In genomic region chr2:223820549-223820948, GRCh38 we compare ENCODE assay signal across 17 cellular contexts. TPM values are rescaled to one million over a fixed set of nuclear protein-coding genes. Genes with fewer than 3 reads are reported as not detected.
DNase-seq lines count a peak whose midpoint lies in the region; ATAC-seq, FAIRE-seq and TF ChIP-seq lines count a peak whose summit lies in the region.
"Had no signal": no experiment of that assay in that cellular context is flagged by ENCODE, and none has a peak within 500 bp of the region (broad histone marks: within the 10 kb centered on the region; RNA-seq: fewer than 3 reads in every experiment).

No MANE protein-coding gene starts in this region.

- H3K4me1 Mint-ChIP-seq in Caco-2 (ENCODE audit: low read depth, unreplicated experiment) (peaks cover 29% of the 10 kb centered on the region), mesothelial cell of epicardium (peaks cover 43% of the 10 kb centered on the region)
- no peaks in the 10 kb centered on the region for H3K4me1 Mint-ChIP-seq in activated T-helper 1 cell treated with anti-CD3 and anti-CD28 coated beads, Interleukin-12 subunit alpha, Interleukin-12 subunit beta, Interleukin-2, Interleukin-4 antibody, amounts not matched to agents 30 ng/mL and 10 ng/mL and 1 ng/mL, durations not matched to agents 14 hours and 24 hours and 36 hours (ENCODE audit: low read depth)

- H3K27me3 Mint-ChIP-seq in Caco-2 (ENCODE audit: insufficient read depth, unreplicated experiment) (no peaks in the 10 kb centered on the region), mesothelial cell of epicardium (ENCODE audit: low read depth) (no peaks in the 10 kb centered on the region)
- peaks cover 2% of the 10 kb centered on the region for H3K27me3 Mint-ChIP-seq in activated T-helper 1 cell treated with anti-CD3 and anti-CD28 coated beads, Interleukin-12 subunit alpha, Interleukin-12 subunit beta, Interleukin-2, Interleukin-4 antibody, amounts not matched to agents 30 ng/mL and 10 ng/mL and 1 ng/mL, durations not matched to agents 14 hours and 24 hours and 36 hours (ENCODE audit: insufficient read depth)

- BruUV-seq in Caco-2 (replicated peaks; lab: Mats Ljungman, UMichigan) (no TSS peak), K562 (replicated peaks; lab: Mats Ljungman, UMichigan) (no TSS peak)

- H3K4me1 ChIP-seq in Caco-2 = peaks cover 33% of the 10 kb centered on the region
- H3K4me1 ChIP-seq in OCI-LY1 (ENCODE audit: insufficient read depth, low read length, severe bottlenecking) = peaks cover 96% of the 10 kb centered on the region
- no peaks in the 10 kb centered on the region; a peak in 1 of 5 replicates for H3K4me1 ChIP-seq in K562 (replicated peaks in 1 of 2; ENCODE audit: control insufficient read depth in 2 of 2, insufficient read depth in 2 of 2, low read length in 2 of 2)

- H3K4me3 Mint-ChIP-seq in Caco-2 (ENCODE audit: unreplicated experiment) (no peak overlapping the region), mesothelial cell of epicardium (no peak overlapping the region)
- H3K4me3 Mint-ChIP-seq in activated T-helper 1 cell treated with anti-CD3 and anti-CD28 coated beads, Interleukin-12 subunit alpha, Interleukin-12 subunit beta, Interleukin-2, Interleukin-4 antibody, amounts not matched to agents 30 ng/mL and 10 ng/mL and 1 ng/mL, durations not matched to agents 14 hours and 24 hours and 36 hours = no peak overlapping the region

- TF ChIP-seq RAD21 in K562 (CRISPR knock-in tag; conservative IDR thresholded peaks at IDR 0.05 in 1 of 2, IDR thresholded peaks at IDR 0.05 in 1 of 2) = no peak

- H3K27ac ChIP-seq in OCI-LY1 (ENCODE audit: low read depth, low read length, poor library complexity, severe bottlenecking) (peak overlapping the region; percentile 95), K562 (ENCODE audit: extremely low read depth, low read depth, low read length) (no peak overlapping the region)

- H2AFZ ChIP-seq in OCI-LY1 (ENCODE audit: low read length) (no peak overlapping the region), K562 (ENCODE audit: low read depth, low read length) (no peak overlapping the region)

- intact Hi-C loops in Caco-2 (cut with micrococcal nuclease; ENCODE audit: unreplicated experiment) = loop anchor here (5.0 kb wide), 1 partner anchor 42 kb away; no protein-coding TSS in a partner anchor
- intact Hi-C loops in K562 (cut with micrococcal nuclease) = no loop called here
- intact Hi-C loops in activated T-helper 1 cell treated with anti-CD3 and anti-CD28 coated beads, Interleukin-12 subunit alpha, Interleukin-12 subunit beta, Interleukin-2, Interleukin-4 antibody, amounts not matched to agents 30 ng/mL and 10 ng/mL and 1 ng/mL, durations not matched to agents 14 hours and 24 hours and 36 hours (cut with micrococcal nuclease) = no loop called here

- no peak overlapping the region for H3K4me3 ChIP-seq in Caco-2 (ENCODE audit: low read depth, low read length)
- no peak overlapping the region for H3K4me3 ChIP-seq in OCI-LY1 (ENCODE audit: low read depth, low read length, poor library complexity, severe bottlenecking)
- H3K4me3 ChIP-seq in K562 = no peak overlapping the region

- H3K27me3 ChIP-seq in Caco-2 (replicated peaks; ENCODE audit: control insufficient read depth, insufficient read depth, low read length) = no peaks in the 10 kb centered on the region
- no peaks in the 10 kb centered on the region for H3K27me3 ChIP-seq in OCI-LY1 (ENCODE audit: insufficient read depth, low read length)
- H3K27me3 ChIP-seq in K562 (ENCODE audit: control insufficient read depth in 2 of 2, insufficient read depth in 2 of 2, low read length in 2 of 2) = peaks cover 0 to 4% of the 10 kb centered on the region in 2 experiments; a peak in 1 of 5 replicates

- no peak for FAIRE-seq in K562 (lab: Jason Lieb, UNC)
- FAIRE-seq: H54 had no signal

- H3K79me2 ChIP-seq in OCI-LY1 (ENCODE audit: insufficient read depth, low read length) (peaks cover 69% of the 10 kb centered on the region), K562 (ENCODE audit: control insufficient read depth, insufficient read depth, low read length) (no peaks in the 10 kb centered on the region)

- H3K4me2 ChIP-seq in OCI-LY1 (ENCODE audit: low read length) (peak overlapping the region; percentile 62), K562 (ENCODE audit: insufficient read depth, low read length) (no peak overlapping the region)

- no peak for TF ChIP-seq EP300 in K562 (IDR thresholded peaks at IDR 0.05; ENCODE audit: low read length)

- DNase-seq in Caco-2 (no peak), K562 (ENCODE audit: extremely low read depth in 1 of 4, low spot score in 3 of 4) (no peak), mesothelial cell of epicardium (ENCODE audit: low spot score in 2 of 2, unreplicated experiment in 2 of 2) (no peak), NCI-H1436 (lab: John Stamatoyannopoulos, UW) (no peak)
- DNase-seq in activated T-helper 1 cell treated with anti-CD3 and anti-CD28 coated beads, Interleukin-12 subunit alpha, Interleukin-12 subunit beta, Interleukin-2, Interleukin-4 antibody, amounts not matched to agents 30 ng/mL and 10 ng/mL and 1 ng/mL, durations not matched to agents 14 hours and 24 hours and 36 hours (ENCODE audit: low spot score) = no peak
- DNase-seq: DND-41, GF-D8, NCI-H1436 treated with DMSO at 0.1 percent for 48 hours, NCI-H2227 treated with DMSO at 0.1 percent for 48 hours, NCI-H526 treated with DMSO at 0.1 percent for 48 hours, PC-3, SHP77 had no signal

- peak overlapping the region; percentile 0; the same call in 1 of the 2 replicates for H3K9ac ChIP-seq in OCI-LY1 (ENCODE audit: low read length)
- no peak overlapping the region for H3K9ac ChIP-seq in K562 (ENCODE audit: insufficient read depth in 1 of 2, low read depth in 2 of 2, low read length in 2 of 2)

- no peak for ATAC-seq in K562
- no peak for ATAC-seq in GM21528 (IDR thresholded peaks at IDR 0.05; ENCODE audit: low FRiP score, unreplicated experiment)
- no peak for ATAC-seq in GM18873 (IDR thresholded peaks at IDR 0.05; ENCODE audit: low FRiP score, unreplicated experiment)
- ATAC-seq: PC-3, SK-N-SH treated with all-trans-retinoic acid at 6 μM for 48 hours had no signal

- 0% methylated on average over 2 of the region's 2 CpGs for whole genome bisulfite sequencing in K562 (ENCODE audit: insufficient coverage, low coverage, missing lambda C conversion rate)

- H3K36me3 ChIP-seq in Caco-2 (ENCODE audit: control insufficient read depth, insufficient read depth, low read length) (no peaks in the 10 kb centered on the region), OCI-LY1 (ENCODE audit: insufficient read depth, low read length) (peaks cover 3% of the 10 kb centered on the region; the same call in 1 of the 2 replicates), K562 (ENCODE audit: control insufficient read depth, insufficient read depth, low read length) (no peaks in the 10 kb centered on the region)

- H4K20me1 ChIP-seq in OCI-LY1 (ENCODE audit: insufficient read depth, low read length) (no peaks in the 10 kb centered on the region), K562 (replicated peaks; ENCODE audit: control insufficient read depth, insufficient read depth, low read length) (no peaks in the 10 kb centered on the region)

- in situ Hi-C loops in K562 (cut with MboI) = loop anchor here (25.0 kb wide), 1 partner anchor 858 kb away; no protein-coding TSS in a partner anchor

- peaks cover 47% of the 10 kb centered on the region for H3K36me3 Mint-ChIP-seq in Caco-2 (ENCODE audit: insufficient read depth, unreplicated experiment)
- peaks cover 5% of the 10 kb centered on the region for H3K36me3 Mint-ChIP-seq in mesothelial cell of epicardium
- H3K36me3 Mint-ChIP-seq in activated T-helper 1 cell treated with anti-CD3 and anti-CD28 coated beads, Interleukin-12 subunit alpha, Interleukin-12 subunit beta, Interleukin-2, Interleukin-4 antibody, amounts not matched to agents 30 ng/mL and 10 ng/mL and 1 ng/mL, durations not matched to agents 14 hours and 24 hours and 36 hours (ENCODE audit: low read depth) = no peaks in the 10 kb centered on the region

- H3K9me3 Mint-ChIP-seq in Caco-2 (ENCODE audit: unreplicated experiment) (no peaks in the 10 kb centered on the region), mesothelial cell of epicardium (no peaks in the 10 kb centered on the region)
- H3K9me3 Mint-ChIP-seq in activated T-helper 1 cell treated with anti-CD3 and anti-CD28 coated beads, Interleukin-12 subunit alpha, Interleukin-12 subunit beta, Interleukin-2, Interleukin-4 antibody, amounts not matched to agents 30 ng/mL and 10 ng/mL and 1 ng/mL, durations not matched to agents 14 hours and 24 hours and 36 hours = no peaks in the 10 kb centered on the region

- CTCF ChIA-PET in Caco-2 (lab: Charles Lee) = no interaction called here
- CTCF ChIA-PET in K562 (lab: Yijun Ruan, JAX; ENCODE audit: low intra/inter-chr PET ratio) = no interaction called here

- H3K27ac Mint-ChIP-seq in Caco-2 (ENCODE audit: unreplicated experiment) (peak overlapping the region; percentile 14), mesothelial cell of epicardium (peak overlapping the region; percentile 11)
- no peak overlapping the region for H3K27ac Mint-ChIP-seq in activated T-helper 1 cell treated with anti-CD3 and anti-CD28 coated beads, Interleukin-12 subunit alpha, Interleukin-12 subunit beta, Interleukin-2, Interleukin-4 antibody, amounts not matched to agents 30 ng/mL and 10 ng/mL and 1 ng/mL, durations not matched to agents 14 hours and 24 hours and 36 hours

- POLR2A ChIA-PET in Caco-2 (lab: Charles Lee) (interaction anchor here (0.9 kb wide), 2 partner anchors 17 to 111 kb away, joined by 4 to 11 read pairs; partner anchors contain the start of gene AP1S3), K562 (lab: Yijun Ruan, JAX) (no interaction called here)

- TF ChIP-seq POLR2A in K562 (conservative IDR thresholded peaks at IDR 0.05) = no peak

- no peaks in the 10 kb centered on the region for H3K9me3 ChIP-seq in Caco-2
- no peaks in the 10 kb centered on the region for H3K9me3 ChIP-seq in OCI-LY1 (ENCODE audit: low read length)
- H3K9me3 ChIP-seq in K562 (replicated peaks; ENCODE audit: control insufficient read depth, insufficient read depth, low read depth, low read length) = no peaks in the 10 kb centered on the region

- H3K9me2 ChIP-seq in OCI-LY1 (ENCODE audit: low read depth, low read length) = no peaks in the 10 kb centered on the region

- H3F3A ChIP-seq in OCI-LY1 (ENCODE audit: insufficient read depth, low read length) = peaks cover 5% of the 10 kb centered on the region; the same call in 1 of the 2 replicates

- TF ChIP-seq CTCF in Caco-2 (IDR thresholded peaks at IDR 0.05; ENCODE audit: insufficient read depth in 1 of 2, low read depth in 1 of 2, low read length in 1 of 2, severe bottlenecking in 1 of 2, unreplicated experiment in 1 of 2) (no peak), OCI-LY1 (IDR thresholded peaks at IDR 0.05; ENCODE audit: low read length) (no peak), K562 (IDR thresholded peaks at IDR 0.05 in 2 of 3, conservative IDR thresholded peaks at IDR 0.05 in 1 of 3; ENCODE audit: insufficient read depth in 2 of 3, low read depth in 1 of 3, low read length in 3 of 3) (no peak), mesothelial cell of epicardium (IDR thresholded peaks at IDR 0.05; ENCODE audit: unreplicated experiment) (no peak)

- H3K9me1 ChIP-seq in K562 (ENCODE audit: control insufficient read depth, insufficient read depth, low read length) = no peaks in the 10 kb centered on the region

RNA-seq across cellular contexts. Expression of gene AP1S3, which starts 16.8 kb away (rescaled TPM):
- total RNA-seq in Caco-2 (2022) (180 TPM in 2 replicates), K562 (2014; rRNA removed) (1.5 and 2.3 TPM in 2 replicates), K562 (2014; rRNA removed; fragmentation: Illumina TruSeq; extraction: Trizol) (2.3 and 2.4 TPM in 2 replicates), K562 (2015; rRNA removed; fragmentation: Illumina TruSeq; extraction: Trizol) (2.1 and 2.3 TPM in 2 replicates), K562 (2021) (2.5 TPM in 2 replicates), mesothelial cell of epicardium (18.0 to 23.2 TPM (median 18.5 TPM) in 3 replicates)
- total RNA-seq in K562 (2011; cell fraction: chromatin; rRNA removed; ENCODE audit: low replicate concordance) = 0.93 and 0.95 TPM in 2 replicates
- total RNA-seq in K562 (2011; cell fraction: nucleolus; rRNA removed) = not detected in 2 replicates
- 0.29 and 0.76 TPM in 2 replicates for total RNA-seq in K562 (2011; cell fraction: nucleoplasm; rRNA removed)
- polyA plus RNA-seq in K562 (2011; rRNA removed) (0.50 and 0.51 TPM in 2 replicates), K562 (2014; fragmentation: Illumina TruSeq; extraction: Trizol) (1.9 and 2.3 TPM in 2 replicates), K562 (2014; fragmentation: Nextera tagmentation; extraction: Ambion mirVana) (under 1 TPM; 0.53 to 0.99 TPM), K562 (2014; rRNA removed) (2.1 and 3.8 TPM in 2 replicates)
- 0.25 and 0.53 TPM in 2 replicates for polyA plus RNA-seq in K562 (2011; cell fraction: cytosol; rRNA removed)
- polyA plus RNA-seq in K562 (2011; cell fraction: nucleus; rRNA removed) = 0.17 and 0.20 TPM in 2 replicates
- polyA plus RNA-seq in K562 (2012) = 1.1 and 2.2 TPM in 2 replicates
- polyA minus RNA-seq in K562 (2011; rRNA and poly(A)+ RNA removed) = 0.39 and 0.60 TPM in 2 replicates
- polyA minus RNA-seq in K562 (2011; cell fraction: cytosol; rRNA and poly(A)+ RNA removed) = not detected in 2 replicates
- polyA minus RNA-seq in K562 (2011; cell fraction: nucleus; rRNA and poly(A)+ RNA removed) = 0.67 TPM in 1 of 2 replicates, not detected in the other
- total RNA-seq in activated T-helper 1 cell treated with anti-CD3 and anti-CD28 coated beads, Interleukin-12 subunit alpha, Interleukin-12 subunit beta, Interleukin-2, Interleukin-4 antibody, amounts not matched to agents 30 ng/mL and 10 ng/mL and 1 ng/mL, durations not matched to agents 14 hours and 24 hours and 36 hours = 11.9 and 14.4 TPM in 2 replicates
